ENCODE assay signal across 8 cellular contexts in the genomic region with DNA sequence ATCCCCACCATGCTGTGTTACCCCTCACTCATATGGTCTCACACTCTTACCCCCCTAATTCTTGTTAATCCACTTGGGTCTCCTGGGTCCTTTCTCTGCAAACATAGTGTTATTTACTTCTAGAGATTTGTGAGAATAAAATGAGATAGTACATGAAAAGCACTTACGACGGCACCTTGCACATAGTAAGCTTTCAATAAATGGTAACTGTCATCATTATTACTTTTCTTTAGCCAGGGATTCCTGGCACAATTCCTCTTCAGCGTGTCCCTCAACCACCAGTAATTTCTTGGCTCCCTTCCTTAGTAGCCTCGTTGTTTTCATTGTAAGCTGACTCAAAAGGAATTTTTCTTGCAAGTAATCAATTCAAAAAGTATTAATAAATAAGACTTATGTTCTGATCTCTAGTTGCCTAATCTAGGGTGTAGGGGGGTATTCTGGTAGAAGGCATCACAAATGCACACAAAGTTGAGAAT. TPM values are rescaled to one million over a fixed set of nuclear protein-coding genes. Genes with fewer than 3 reads are reported as not detected.
A peak's percentile ranks its signal among the peaks of the same experiment; 100 is the strongest.
DNase-seq lines count a peak whose midpoint lies in the region; ATAC-seq and TF ChIP-seq lines count a peak whose summit lies in the region.

No MANE protein-coding gene starts in this region.

- H3K9me3 ChIP-seq in HUES48 (ENCODE audit: control insufficient read depth, insufficient read depth, low read length): no peaks in the 10 kb centered on the region

- peak overlapping the region; percentile 98 for H3K4me3 Mint-ChIP-seq in natural killer cell treated with Interleukin-12 subunit alpha and Interleukin-12 subunit beta and Interleukin-15 and Interleukin-18, amount 100 ng/mL, for 72 hours

- H3K36me3 Mint-ChIP-seq in natural killer cell treated with Interleukin-12 subunit alpha and Interleukin-12 subunit beta and Interleukin-15 and Interleukin-18, amount 100 ng/mL, for 72 hours: no peaks in the 10 kb centered on the region

- no peaks in the 10 kb centered on the region for H3K36me3 ChIP-seq in HUES48 (ENCODE audit: control insufficient read depth, insufficient read depth, low read length)

- TF ChIP-seq CTCF in AG10803 (conservative IDR thresholded peaks at IDR 0.05; ENCODE audit: low read length): no peak
- no peak for TF ChIP-seq CTCF in cardiac fibroblast (IDR thresholded peaks at IDR 0.05; ENCODE audit: low read depth, low read length)

- no peak for ATAC-seq in natural killer cell treated with Interleukin-12 subunit alpha and Interleukin-12 subunit beta and Interleukin-15 and Interleukin-18, amount 100 ng/mL, for 72 hours
- ATAC-seq in GM19452 (IDR thresholded peaks at IDR 0.05; ENCODE audit: unreplicated experiment) (no peak), GM18519 (IDR thresholded peaks at IDR 0.05; ENCODE audit: low FRiP score, unreplicated experiment) (no peak), GM19395 (IDR thresholded peaks at IDR 0.05; ENCODE audit: unreplicated experiment) (no peak)

- H3K4me1 Mint-ChIP-seq in natural killer cell treated with Interleukin-12 subunit alpha and Interleukin-12 subunit beta and Interleukin-15 and Interleukin-18, amount 100 ng/mL, for 72 hours (ENCODE audit: low read depth in 2 of 2): peaks cover 22 to 23% of the 10 kb centered on the region in 2 donors

- H3K27ac Mint-ChIP-seq in natural killer cell treated with Interleukin-12 subunit alpha and Interleukin-12 subunit beta and Interleukin-15 and Interleukin-18, amount 100 ng/mL, for 72 hours: peak overlapping the region; percentile 79 to 93

- no peaks in the 10 kb centered on the region for H3K27me3 Mint-ChIP-seq in natural killer cell treated with Interleukin-12 subunit alpha and Interleukin-12 subunit beta and Interleukin-15 and Interleukin-18, amount 100 ng/mL, for 72 hours

- H3K9ac ChIP-seq in HUES48 (ENCODE audit: low read depth, low read length): no peak overlapping the region

- H3K4me1 ChIP-seq in HUES48 (ENCODE audit: control insufficient read depth, insufficient read depth, low read length): peaks cover 8% of the 10 kb centered on the region

- H3K4me3 ChIP-seq in AG10803 (ENCODE audit: low read length) (peak overlapping the region; percentile 73), HUES48 (ENCODE audit: low read depth, low read length) (peak overlapping the region; percentile 92), cardiac fibroblast (replicated peaks in 1 of 2; ENCODE audit: low read depth in 2 of 2, low read length in 2 of 2) (peak overlapping the region; percentile 17 to 62)

- DNase-seq in AG10803 (ENCODE audit: low read depth): peak; percentile 24
- DNase-seq in cardiac fibroblast (ENCODE audit: low read depth in 2 of 2): peak; percentile 18 to 20
- DNase-seq in natural killer cell treated with Interleukin-12 subunit alpha and Interleukin-12 subunit beta and Interleukin-15 and Interleukin-18, amount 100 ng/mL, for 72 hours (ENCODE audit: low spot score): no peak
- DNase-seq in H4 (ENCODE audit: low spot score): no peak

- H3K27ac ChIP-seq in HUES48 (ENCODE audit: low read depth, low read length): no peak overlapping the region

- no peaks in the 10 kb centered on the region for H3K9me3 Mint-ChIP-seq in natural killer cell treated with Interleukin-12 subunit alpha and Interleukin-12 subunit beta and Interleukin-15 and Interleukin-18, amount 100 ng/mL, for 72 hours

- no peaks in the 10 kb centered on the region for H3K27me3 ChIP-seq in HUES48 (ENCODE audit: control insufficient read depth, insufficient read depth, low read length)

RNA-seq across cellular contexts. Expression of gene RBMX, which starts 30.1 kb away (rescaled TPM):
- total RNA-seq in natural killer cell treated with Interleukin-12 subunit alpha and Interleukin-12 subunit beta and Interleukin-15 and Interleukin-18, amount 100 ng/mL, for 72 hours: 100 to 1,000 TPM; 170 to 211 TPM
- total RNA-seq in H4 (2014; rRNA removed; shearing (Covaris generic)): 690 and 772 TPM in 2 replicates

Comparison
In these comparisons a context has a peak if more than half of its experiments do, and no peak if none do; other contexts are left out.
1. DNase-seq: peak in AG10803 (single experiment) and cardiac fibroblast (2 of 2); none in natural killer cell treated with Interleukin-12 subunit alpha and Interleukin-12 subunit beta and Interleukin-15 and Interleukin-18, amount 100 ng/mL, for 72 hours (single experiment) and H4 (single experiment).
2. H3K4me3 ChIP-seq: peak in every context shown above with its lines; median percentile 92 in HUES48; 73 in AG10803; 40 in cardiac fibroblast.